In genomic region chr14:32620303-32620702, GRCh38 we compare ENCODE assay signal across 27 cellular contexts.
A peak's percentile ranks its signal among the peaks of the same experiment; 100 is the strongest.
DNase-seq lines count a peak whose midpoint lies in the region; ATAC-seq and TF ChIP-seq lines count a peak whose summit lies in the region.
"Had no signal": no experiment of that assay in that cellular context is flagged by ENCODE, and none has a peak within 500 bp of the region (broad histone marks: within the 10 kb centered on the region; RNA-seq: fewer than 3 reads in every experiment).

No MANE protein-coding gene starts in this region.

- TF ChIP-seq CTCF in epithelial cell of esophagus (IDR thresholded peaks at IDR 0.05; ENCODE audit: insufficient read depth, low read depth, low read length, missing control alignments) (no peak), glutamatergic neuron (IDR thresholded peaks at IDR 0.05; ENCODE audit: partially characterized antibody, unreplicated experiment) (no peak)

- H3K27me3 Mint-ChIP-seq in glutamatergic neuron (ENCODE audit: unreplicated experiment), result peaks cover 2% of the 10 kb centered on the region

- DNase-seq in ELR (ENCODE audit: low read depth) (peak; percentile 85), LHCN-M2 (ENCODE audit: low read depth) (peak; percentile 78), epithelial cell of esophagus (ENCODE audit: low read depth) (peak; percentile 45), non-pigmented ciliary epithelial cell (ENCODE audit: low read depth) (peak; percentile 45), glutamatergic neuron (no peak), NCI-H1930 (lab: John Stamatoyannopoulos, UW) (no peak)
- DNase-seq: activated B cell treated with CpG ODN at 0.5 μM for 24 hours; activated CD4-positive, alpha-beta T cell treated with anti-CD3 and anti-CD28 coated beads, Interleukin-2, amount 50 U/mL, for 4 hours; AML-193; CD4-positive, alpha-beta memory T cell; cerebellar nuclear complex; DMS 273 treated with DMSO at 0.1 percent for 48 hours; GF-D8; lower lobe of right lung; NCI-H1105 treated with DMSO at 0.1 percent for 48 hours; NCI-H2029 treated with DMSO at 0.1 percent for 48 hours; NCI-H446; Right ventricle myocardium superior; upper lobe of left lung had no signal

- peaks cover 15% of the 10 kb centered on the region for H3K4me1 Mint-ChIP-seq in glutamatergic neuron (ENCODE audit: low read depth, unreplicated experiment)
- H3K4me1 Mint-ChIP-seq: neural progenitor cell had no signal

- peaks cover 10% of the 10 kb centered on the region for H3K9me3 Mint-ChIP-seq in glutamatergic neuron (ENCODE audit: unreplicated experiment)
- H3K9me3 Mint-ChIP-seq: activated T-helper 1 cell treated with anti-CD3 and anti-CD28 coated beads, Interleukin-12 subunit alpha, Interleukin-12 subunit beta, Interleukin-2, Interleukin-4 antibody, amounts not matched to agents 30 ng/mL and 10 ng/mL and 1 ng/mL, durations not matched to agents 14 hours and 24 hours and 36 hours had no signal

- no peak overlapping the region for H3K27ac Mint-ChIP-seq in glutamatergic neuron (ENCODE audit: unreplicated experiment)
- H3K27ac Mint-ChIP-seq: activated B cell treated with CpG ODN at 0.5 μM for 24 hours; activated naive CD4-positive, alpha-beta T cell treated with anti-CD3 and anti-CD28 coated beads, Interleukin-2, amount 50 U/mL, for 72 hours; activated T-helper 1 cell treated with anti-CD3 and anti-CD28 coated beads, Interleukin-12 subunit alpha, Interleukin-12 subunit beta, Interleukin-2, Interleukin-4 antibody, amounts not matched to agents 30 ng/mL and 10 ng/mL and 1 ng/mL, durations not matched to agents 14 hours and 24 hours and 36 hours; CD4-positive, alpha-beta memory T cell; neural progenitor cell had no signal

- no peak overlapping the region for H3K4me3 Mint-ChIP-seq in glutamatergic neuron (ENCODE audit: unreplicated experiment)
- H3K4me3 Mint-ChIP-seq: activated B cell treated with CpG ODN at 0.5 μM for 24 hours; activated T-helper 1 cell treated with anti-CD3 and anti-CD28 coated beads, Interleukin-12 subunit alpha, Interleukin-12 subunit beta, Interleukin-2, Interleukin-4 antibody, amounts not matched to agents 30 ng/mL and 10 ng/mL and 1 ng/mL, durations not matched to agents 14 hours and 24 hours and 36 hours; CD4-positive, alpha-beta memory T cell; neural progenitor cell had no signal

- no peak overlapping the region for H3K4me3 ChIP-seq in epithelial cell of esophagus (ENCODE audit: low read length)
- H3K4me3 ChIP-seq: ascending aorta, HAP-1, lower lobe of right lung, neural progenitor cell, skin epidermis, upper lobe of left lung had no signal

- ATAC-seq in GM21423 (IDR thresholded peaks at IDR 0.05; ENCODE audit: unreplicated experiment) (no peak), GM18907 (IDR thresholded peaks at IDR 0.05; ENCODE audit: unreplicated experiment) (no peak)
- ATAC-seq: activated naive CD4-positive, alpha-beta T cell treated with anti-CD3 and anti-CD28 coated beads, Interleukin-2, amount 50 U/mL, for 72 hours; lower lobe of right lung had no signal

- H3K36me3 Mint-ChIP-seq in glutamatergic neuron (ENCODE audit: unreplicated experiment), result peaks cover 10% of the 10 kb centered on the region
- H3K36me3 Mint-ChIP-seq: CD4-positive, alpha-beta memory T cell; neural progenitor cell had no signal

Comparison
In these comparisons a context has a peak if more than half of its experiments do, and no peak if none do; other contexts are left out.
1. DNase-seq: peak in ELR (single experiment), LHCN-M2 (single experiment), epithelial cell of esophagus (single experiment) and non-pigmented ciliary epithelial cell (single experiment); none in glutamatergic neuron (single experiment) and NCI-H1930 (0 of 2).